11 cellular contexts compared by ENCODE assay signal in the genomic region with DNA sequence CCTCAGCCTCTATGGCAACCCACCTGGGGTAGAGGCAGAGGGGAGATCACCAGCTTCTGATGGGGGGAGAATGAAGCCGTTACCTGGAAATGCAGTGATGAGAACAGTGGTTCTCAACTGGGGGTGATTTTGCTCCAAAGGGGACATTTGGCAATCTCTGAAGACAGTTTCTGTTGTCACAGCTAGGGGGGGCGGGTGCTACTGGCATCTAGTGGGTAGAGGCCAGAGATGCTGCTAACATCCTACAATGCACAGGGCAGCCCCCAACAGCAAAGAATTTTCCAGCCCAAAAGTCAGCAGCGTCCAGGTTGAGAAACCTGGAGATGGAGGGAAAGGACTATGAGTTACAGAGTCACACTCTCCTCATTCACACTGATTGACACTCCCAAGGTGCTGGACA.
DNase-seq lines count a peak whose midpoint lies in the region; ATAC-seq, FAIRE-seq and TF ChIP-seq lines count a peak whose summit lies in the region.
"Had no signal": no experiment of that assay in that cellular context is flagged by ENCODE, and none has a peak within 500 bp of the region (broad histone marks: within the 10 kb centered on the region; RNA-seq: fewer than 3 reads in every experiment).

No MANE protein-coding gene starts in this region.

- H3K27me3 ChIP-seq in SJSA1 (replicated peaks) (no peaks in the 10 kb centered on the region), gastroesophageal sphincter (no peaks in the 10 kb centered on the region), transverse colon (peaks cover 3% of the 10 kb centered on the region), prostate gland (replicated peaks; ENCODE audit: insufficient read depth) (no peaks in the 10 kb centered on the region)
- H3K27me3 ChIP-seq: BLaER1 treated with 17β-estradiol and CSF1 and Interleukin-3, amounts not matched to agents 10 nM and 100 nM had no signal

- H3K9me3 ChIP-seq in SJSA1 (replicated peaks) (no peaks in the 10 kb centered on the region), gastroesophageal sphincter (no peaks in the 10 kb centered on the region), transverse colon (no peaks in the 10 kb centered on the region), prostate gland (no peaks in the 10 kb centered on the region)
- H3K9me3 ChIP-seq: BLaER1 treated with 17β-estradiol and CSF1 and Interleukin-3, amounts not matched to agents 10 nM and 100 nM had no signal

- ATAC-seq in Right ventricle myocardium superior (ENCODE audit: poor library complexity): peak; percentile 16
- ATAC-seq in Right ventricle myocardium inferior: no peak
- no peak for ATAC-seq in gastroesophageal sphincter
- no peak for ATAC-seq in GM19463 (IDR thresholded peaks at IDR 0.05; ENCODE audit: unreplicated experiment)
- ATAC-seq: stimulated activated naive B cell treated with anti-CD40 and anti-IgM and Interleukin-4, amounts not matched to agents 10 μg/mL and 1 μg/mL and 100 μg/mL, for 72 hours had no signal

- H3K4me1 ChIP-seq in SJSA1 (replicated peaks) (peaks cover 53% of the 10 kb centered on the region), gastroesophageal sphincter (peaks cover 0 to 32% (median 12%) of the 10 kb centered on the region in 3 donors), transverse colon (peaks cover 0 to 20% (median 8%) of the 10 kb centered on the region in 4 donors), prostate gland (replicated peaks) (no peaks in the 10 kb centered on the region)

- intact Hi-C loops in Right ventricle myocardium superior (cut with DNase I): no loop called here
- intact Hi-C loops in Right ventricle myocardium inferior (cut with DNase I): no loop called here
- intact Hi-C loops in transverse colon (cut with DNase I; ENCODE audit: low total_unique reads): no loop called here
- intact Hi-C loops in prostate gland (cut with DNase I): no loop called here

- TF ChIP-seq EP300 in gastroesophageal sphincter (IDR thresholded peaks at IDR 0.05): no peak
- TF ChIP-seq EP300 in transverse colon (IDR thresholded peaks at IDR 0.05; ENCODE audit: low read depth): no peak

- TF ChIP-seq CTCF in gastroesophageal sphincter (IDR thresholded peaks at IDR 0.05): no peak
- TF ChIP-seq CTCF in transverse colon (IDR thresholded peaks at IDR 0.05): no peak
- no peak for TF ChIP-seq CTCF in prostate gland (IDR thresholded peaks at IDR 0.05)

- no CpG with 5 or more reads among the region's 3 CpGs for WGBS in gastroesophageal sphincter (ENCODE audit: low coverage in 1 of 2), 2 donors
- WGBS in transverse colon (ENCODE audit: low coverage in 1 of 2), 2 donors: 82 to 83% methylated on average over 1 to 3 of the region's 3 CpGs
- 97% methylated on average over 3 of the region's 3 CpGs for WGBS in prostate gland

- no peak for FAIRE-seq in GM19239 (lab: Jason Lieb, UNC)

- H3K36me3 ChIP-seq in SJSA1 (peaks cover 7% of the 10 kb centered on the region), gastroesophageal sphincter (no peaks in the 10 kb centered on the region), transverse colon (no peaks in the 10 kb centered on the region), prostate gland (no peaks in the 10 kb centered on the region)
- H3K36me3 ChIP-seq: BLaER1 treated with 17β-estradiol and CSF1 and Interleukin-3, amounts not matched to agents 10 nM and 100 nM had no signal

- TF ChIP-seq POLR2A in gastroesophageal sphincter (IDR thresholded peaks at IDR 0.05): no peak
- TF ChIP-seq POLR2A in transverse colon (IDR thresholded peaks at IDR 0.05): no peak
- no peak for TF ChIP-seq POLR2A in prostate gland (IDR thresholded peaks at IDR 0.05)

- in situ Hi-C loops in transverse colon (cut with MboI; ENCODE audit: low pct_ligation_motif_present in 1 of 4, low pct_unique_long_range_greater_than_20kb in 1 of 4, low sequenced_read_pairs in 3 of 4): loop anchor here in 2 of 4 donors (25.0 kb wide), 1 partner anchor 286 kb away; no protein-coding TSS in a partner anchor

- no peak overlapping the region for H3K4me3 ChIP-seq in SJSA1
- H3K4me3 ChIP-seq in gastroesophageal sphincter: no peak overlapping the region
- no peak overlapping the region for H3K4me3 ChIP-seq in transverse colon
- no peak overlapping the region for H3K4me3 ChIP-seq in prostate gland
- H3K4me3 ChIP-seq: BLaER1 treated with 17β-estradiol and CSF1 and Interleukin-3, amounts not matched to agents 10 nM and 100 nM had no signal

- H3K27ac ChIP-seq in SJSA1: peak overlapping the region; percentile 55
- peak overlapping the region in 3 of 4 donors; percentile 62 to 70 (median 66) for H3K27ac ChIP-seq in gastroesophageal sphincter
- peak overlapping the region in 3 of 4 donors; percentile 34 to 55 (median 55) for H3K27ac ChIP-seq in transverse colon
- peak overlapping the region in 1 of 2 donors; percentile 37 for H3K27ac ChIP-seq in prostate gland
- H3K27ac ChIP-seq: BLaER1 treated with 17β-estradiol and CSF1 and Interleukin-3, amounts not matched to agents 10 nM and 100 nM had no signal

- DNase-seq in Right ventricle myocardium superior (no peak), Right ventricle myocardium inferior (ENCODE audit: missing footprints) (no peak), SJSA1 (ENCODE audit: low read depth in 1 of 2, low spot score in 2 of 2) (peak in 1 of 2 experiments; percentile 71), transverse colon (no peak), GM19239 (ENCODE audit: insufficient read length, low spot score) (no peak), prostate gland (ENCODE audit: low spot score) (no peak)
- DNase-seq: MM.1S; stimulated activated naive B cell treated with anti-CD40 and anti-IgM and Interleukin-4, amounts not matched to agents 10 μg/mL and 1 μg/mL and 100 μg/mL, for 72 hours had no signal
